In genomic region chr15:101277038-101277822, GRCh38 we compare ENCODE assay signal across 8 cellular contexts. TPM values are rescaled to one million over a fixed set of nuclear protein-coding genes. Genes with fewer than 3 reads are reported as not detected.
DNase-seq lines count a peak whose midpoint lies in the region; ATAC-seq, FAIRE-seq and TF ChIP-seq lines count a peak whose summit lies in the region.

TSS of gene SELENOS (minus strand) at chr15:101277485. CDS start at chr15:101277417, 68 bp downstream.

- CTCF ChIA-PET in AG04449 (lab: Yijun Ruan, JAX) = interaction anchor here (1.2 to 4.3 kb wide), 3 partner anchors 9 to 269 kb away, joined by 5 to 33 read pairs (median 31); no protein-coding TSS in a partner anchor

- ATAC-seq in GM18861 (IDR thresholded peaks at IDR 0.05; ENCODE audit: unreplicated experiment) (peak; percentile 61), HG03066 (IDR thresholded peaks at IDR 0.05; ENCODE audit: low read depth, unreplicated experiment) (peak; percentile 78)

- no peak for TF ChIP-seq CTCF in AG04449 (IDR thresholded peaks at IDR 0.05; ENCODE audit: insufficient read depth, low read length, missing control alignments)
- no peak for TF ChIP-seq CTCF in kidney (IDR thresholded peaks at IDR 0.05; ENCODE audit: borderline replicate concordance, extremely low read depth, insufficient read depth)

- H3K36me3 ChIP-seq in kidney (ENCODE audit: control insufficient read depth in 1 of 2, insufficient read depth in 2 of 2, low read length in 2 of 2) = peaks cover 29 to 33% of the 10 kb centered on the region in 2 donors

- H3K9me3 ChIP-seq in kidney (ENCODE audit: control insufficient read depth in 1 of 2, low read length in 2 of 2) = no peaks in the 10 kb centered on the region

- peak within 1 kb of the TSS; percentile 37 to 71 for H3K27ac ChIP-seq in kidney (ENCODE audit: low read depth in 2 of 2, low read length in 2 of 2)

- H3K4me3 ChIP-seq in AG04449 (ENCODE audit: low read depth, low read length) = peak within 1 kb of the TSS; percentile 95
- H3K4me3 ChIP-seq in kidney (ENCODE audit: low read length in 2 of 2) = peak within 1 kb of the TSS; percentile 90 to 96

- POLR2A ChIA-PET in AG04449 (lab: Yijun Ruan, JAX) = no interaction called here

- DNase-seq in AG04449 (ENCODE audit: low read depth, low spot score) = no peak
- peak; percentile 91 for DNase-seq in NCI-H2227 (lab: John Stamatoyannopoulos, UW; ENCODE audit: unreplicated experiment)
- DNase-seq in activated CD4-positive, alpha-beta T cell treated with anti-CD3 and anti-CD28 coated beads for 1 hour = peak; percentile 78
- DNase-seq in cerebellar cortex (ENCODE audit: low spot score) = peak; percentile 81
- peak; percentile 96 for DNase-seq in kidney
- peak; percentile 94 for DNase-seq in stimulated activated CD4-positive, alpha-beta T cell treated with anti-CD3 and anti-CD28 coated beads, Interleukin-15, amount 100 ng/mL, for 24 hours

- intact Hi-C loops in kidney (cut with DNase I) = no loop called here

- peak within 1 kb of the TSS; percentile 27 to 88 for H3K9ac ChIP-seq in kidney (ENCODE audit: low read length in 2 of 2)

- peaks cover 0 to 8% of the 10 kb centered on the region in 2 donors for H3K4me1 ChIP-seq in kidney (ENCODE audit: control insufficient read depth in 1 of 2, insufficient read depth in 1 of 2, low read depth in 1 of 2, low read length in 2 of 2)

- FAIRE-seq in kidney (lab: Jason Lieb, UNC) = no peak

RNA-seq across cellular contexts. Expression of gene SELENOS, which starts in this region (rescaled TPM):
- 66.0 TPM for total RNA-seq in kidney
- polyA plus RNA-seq in kidney (ENCODE audit: insufficient read depth, low read depth, low replicate concordance) = 99.0 TPM
